8 cellular contexts compared by ENCODE assay signal in genomic region chr7:77128582-77129410, GRCh38. TPM values are rescaled to one million over a fixed set of nuclear protein-coding genes. Genes with fewer than 3 reads are reported as not detected.
DNase-seq lines count a peak whose midpoint lies in the region; ATAC-seq and TF ChIP-seq lines count a peak whose summit lies in the region.
"Not testable (repeated sequence)": the region's sequence is repeated elsewhere in the genome, so short reads cannot be mapped to it uniquely, and the experiment has no call there.

No MANE protein-coding gene starts in this region.

- not testable (repeated sequence) for H3K9me3 Mint-ChIP-seq in T-helper 1 cell treated with Interleukin-12 subunit alpha and Interleukin-12 subunit beta and Interleukin-4 antibody, amounts not matched to agents 30 μg/mL and 1 μg/mL, for 36 hours; naive thymus-derived CD4-positive, alpha-beta T cell

- not testable (repeated sequence) for H3K4me3 ChIP-seq in HL-60 (replicated peaks; ENCODE audit: insufficient read depth, low read length); naive thymus-derived CD4-positive, alpha-beta T cell (ENCODE audit: low read length); aorta (ENCODE audit: low read length in 2 of 2)
- peak overlapping the region; percentile 22 to 38 (median 28) for H3K4me3 ChIP-seq in esophagus muscularis mucosa

- H3K27ac ChIP-seq in HL-60 (replicated peaks) (peak overlapping the region; percentile 66), esophagus muscularis mucosa (replicated peaks in 1 of 4) (peak overlapping the region; percentile 52 to 73 (median 72)), aorta (ENCODE audit: low read depth in 1 of 2, low read length in 2 of 2) (peak overlapping the region in 1 of 2 donors; percentile 22)
- H3K27ac ChIP-seq in naive thymus-derived CD4-positive, alpha-beta T cell (ENCODE audit: low read depth, low read length): not testable (repeated sequence)

- H3K36me3 ChIP-seq in esophagus muscularis mucosa; naive thymus-derived CD4-positive, alpha-beta T cell (ENCODE audit: control insufficient read depth in 2 of 3, insufficient read depth in 3 of 3, low read length in 3 of 3); aorta (ENCODE audit: control insufficient read depth in 1 of 2, insufficient read depth in 2 of 2, low read length in 1 of 2): not testable (repeated sequence)

- H3K9me3 ChIP-seq in esophagus muscularis mucosa; naive thymus-derived CD4-positive, alpha-beta T cell (ENCODE audit: control insufficient read depth in 2 of 3, low read length in 3 of 3); aorta (ENCODE audit: control insufficient read depth, low read length): not testable (repeated sequence)

- TF ChIP-seq POLR2A in esophagus muscularis mucosa (IDR thresholded peaks at IDR 0.05; ENCODE audit: low read depth): not testable (repeated sequence)

- H3K4me3 Mint-ChIP-seq in T-helper 1 cell treated with Interleukin-12 subunit alpha and Interleukin-12 subunit beta and Interleukin-4 antibody, amounts not matched to agents 30 μg/mL and 1 μg/mL, for 36 hours; naive thymus-derived CD4-positive, alpha-beta T cell: not testable (repeated sequence)

- not testable (repeated sequence) for H3K27me3 ChIP-seq in HL-60 (ENCODE audit: insufficient read depth, poor library complexity, severe bottlenecking); esophagus muscularis mucosa; naive thymus-derived CD4-positive, alpha-beta T cell (ENCODE audit: control insufficient read depth in 2 of 2, insufficient read depth in 2 of 2, low read length in 2 of 2); aorta (ENCODE audit: control insufficient read depth in 1 of 2, insufficient read depth in 2 of 2, low read length in 1 of 2)

- H3K27me3 Mint-ChIP-seq in T-helper 1 cell treated with Interleukin-12 subunit alpha and Interleukin-12 subunit beta and Interleukin-4 antibody, amounts not matched to agents 30 μg/mL and 1 μg/mL, for 36 hours (ENCODE audit: low read depth); naive thymus-derived CD4-positive, alpha-beta T cell: not testable (repeated sequence)

- DNase-seq in HL-60 (ENCODE audit: low read depth in 1 of 2, low spot score in 1 of 2): peak in 1 of 2 experiments; percentile 49
- DNase-seq in esophagus muscularis mucosa (ENCODE audit: extremely low spot score); naive thymus-derived CD4-positive, alpha-beta T cell; aorta: not testable (repeated sequence)

- not testable (repeated sequence) for TF ChIP-seq EP300 in esophagus muscularis mucosa (IDR thresholded peaks at IDR 0.05)

- not testable (repeated sequence) for H3K36me3 Mint-ChIP-seq in T-helper 1 cell treated with Interleukin-12 subunit alpha and Interleukin-12 subunit beta and Interleukin-4 antibody, amounts not matched to agents 30 μg/mL and 1 μg/mL, for 36 hours (ENCODE audit: low read depth); naive thymus-derived CD4-positive, alpha-beta T cell

- not testable (repeated sequence) for TF ChIP-seq CTCF in HL-60 (IDR thresholded peaks at IDR 0.05; ENCODE audit: insufficient read depth, low read length); esophagus muscularis mucosa (IDR thresholded peaks at IDR 0.05)

- peaks cover 0 to 35% (median 21%) of the 10 kb centered on the region in 4 donors for H3K4me1 ChIP-seq in esophagus muscularis mucosa
- H3K4me1 ChIP-seq in naive thymus-derived CD4-positive, alpha-beta T cell (ENCODE audit: control insufficient read depth in 2 of 2, insufficient read depth in 2 of 2, low read length in 2 of 2); aorta (ENCODE audit: control insufficient read depth in 1 of 2, insufficient read depth in 2 of 2, low read length in 2 of 2): not testable (repeated sequence)

- peak overlapping the region; percentile 6 for H3K27ac Mint-ChIP-seq in T-helper 1 cell treated with Interleukin-12 subunit alpha and Interleukin-12 subunit beta and Interleukin-4 antibody, amounts not matched to agents 30 μg/mL and 1 μg/mL, for 36 hours
- peak overlapping the region in 1 of 9 donors; percentile 49 for H3K27ac Mint-ChIP-seq in naive thymus-derived CD4-positive, alpha-beta T cell

- intact Hi-C loops in esophagus muscularis mucosa (cut with DNase I): loop anchor here (5.0 to 10.0 kb wide), 2 partner anchors 66 to 119 kb away; partner anchors contain the start of gene FGL2
- intact Hi-C loops in naive thymus-derived CD4-positive, alpha-beta T cell (cut with micrococcal nuclease): loop anchor here in 1 of 2 donors (10.0 kb wide), 1 partner anchor 66 kb away; the partner anchor contains the start of gene FGL2
- intact Hi-C loops in aorta (cut with DNase I): loop anchor here in 1 of 2 donors (10.0 kb wide), 1 partner anchor 116 kb away; no protein-coding TSS in a partner anchor

- 49% methylated on average over 5 of the region's 7 CpGs for WGBS in esophagus muscularis mucosa
- 9 to 10% methylated on average over 5 of the region's 7 CpGs for WGBS in aorta, 2 donors

- peaks cover 12% of the 10 kb centered on the region for H3K4me1 Mint-ChIP-seq in T-helper 1 cell treated with Interleukin-12 subunit alpha and Interleukin-12 subunit beta and Interleukin-4 antibody, amounts not matched to agents 30 μg/mL and 1 μg/mL, for 36 hours (ENCODE audit: low read depth)
- H3K4me1 Mint-ChIP-seq in naive thymus-derived CD4-positive, alpha-beta T cell: peaks cover 0 to 13% (median 0%) of the 10 kb centered on the region in 7 donors

- CTCF ChIA-PET in naive thymus-derived CD4-positive, alpha-beta T cell (lab: Charles Lee): not testable (repeated sequence)

- ATAC-seq in GM18517 (IDR thresholded peaks at IDR 0.05; ENCODE audit: unreplicated experiment): peak; percentile 70
- peak; percentile 74 for ATAC-seq in GM21367 (IDR thresholded peaks at IDR 0.05; ENCODE audit: unreplicated experiment)
- ATAC-seq in HG02970 (IDR thresholded peaks at IDR 0.05; ENCODE audit: low FRiP score, unreplicated experiment): peak; percentile 55
- ATAC-seq in naive thymus-derived CD4-positive, alpha-beta T cell: peak; percentile 57
- peak; percentile 71 for ATAC-seq in aorta (ENCODE audit: low FRiP score)

- POLR2A ChIA-PET in naive thymus-derived CD4-positive, alpha-beta T cell (lab: Charles Lee): not testable (repeated sequence)

RNA-seq across cellular contexts. Expression of gene CCDC146, which starts 6.4 kb away (rescaled TPM):
- total RNA-seq in esophagus muscularis mucosa (10 to 100 TPM; 14.1 to 21.0 (median 16.2) TPM), aorta (10 to 100 TPM in 1 of 2 donors, 1 to 10 TPM in 1; 8.9 to 25.1 TPM)
- 10 to 100 TPM; 13.0 to 15.6 (median 14.5) TPM for total RNA-seq in naive thymus-derived CD4-positive, alpha-beta T cell
- 1 to 10 TPM in 1 of 2 donors, under 1 TPM in 1; 0.98 to 3.3 TPM for polyA plus RNA-seq in naive thymus-derived CD4-positive, alpha-beta T cell
- polyA plus RNA-seq in aorta: 10 to 100 TPM; 10.5 to 28.3 TPM
